In genomic region chr20:14232650-14233049, GRCh38 we compare ENCODE assay signal across 18 cellular contexts.
DNase-seq lines count a peak whose midpoint lies in the region; ATAC-seq and TF ChIP-seq lines count a peak whose summit lies in the region.
"Had no signal": no experiment of that assay in that cellular context is flagged by ENCODE, and none has a peak within 500 bp of the region (broad histone marks: within the 10 kb centered on the region; RNA-seq: fewer than 3 reads in every experiment).

No MANE protein-coding gene starts in this region.

- H3K4me3 ChIP-seq in OCI-LY3 (ENCODE audit: low read length): peak overlapping the region; percentile 36
- H3K4me3 ChIP-seq: hepatocyte had no signal

- 0 out of 2 replicates have a peak, but pooled peaks cover 3% of the 10 kb centered on the region for H3K9me3 ChIP-seq in OCI-LY3 (ENCODE audit: insufficient read depth, low read length)

- DNase-seq in mesenteric fat pad (ENCODE audit: low spot score) (no peak), islet precursor cell (no peak)
- no peak for DNase-seq in stimulated activated CD4-positive, alpha-beta T cell treated with anti-CD3 and anti-CD28 coated beads, Interleukin-4, amount 100 ng/mL, for 24 hours
- DNase-seq: activated CD8-positive, alpha-beta T cell treated with anti-CD3 and anti-CD28 coated beads, Interleukin-2, amount 10 ng/mL, durations not matched to agents 7 days and 5 days; CD4-positive, alpha-beta T cell; effector CD4-positive, alpha-beta T cell; Karpas-422; kidney; midbrain; NCI-H2171 treated with DMSO at 0.1 percent for 48 hours; NCI-H82 had no signal

- no peaks in the 10 kb centered on the region for H4K20me1 ChIP-seq in OCI-LY3 (ENCODE audit: insufficient read depth, low read length)

- H3K36me3 ChIP-seq in OCI-LY3 (replicated peaks; ENCODE audit: low read depth, low read length): peaks cover 3% of the 10 kb centered on the region

- no peaks in the 10 kb centered on the region for H3K79me2 ChIP-seq in OCI-LY3 (ENCODE audit: low read length)
- H3K79me2 ChIP-seq: hepatocyte had no signal

- peak overlapping the region; percentile 67 for H3K4me2 ChIP-seq in OCI-LY3 (ENCODE audit: low read length)
- H3K4me2 ChIP-seq: hepatocyte had no signal

- peaks cover 14% of the 10 kb centered on the region for H3K4me1 ChIP-seq in OCI-LY3 (ENCODE audit: low read length)

- H3K27ac ChIP-seq in OCI-LY3 (ENCODE audit: low read length): peak overlapping the region; percentile 91
- H3K27ac ChIP-seq: hepatocyte, VCaP had no signal

- H2AFZ ChIP-seq in OCI-LY3 (ENCODE audit: low read depth, low read length): peak overlapping the region; percentile 79
- H2AFZ ChIP-seq: hepatocyte had no signal

- peak overlapping the region; percentile 38; the same call in 1 of the 2 replicates for H3K9ac ChIP-seq in OCI-LY3 (ENCODE audit: low read length)

- ATAC-seq in GM18502 (IDR thresholded peaks at IDR 0.05; ENCODE audit: poor library complexity, unreplicated experiment) (peak; percentile 61), GM19452 (IDR thresholded peaks at IDR 0.05; ENCODE audit: unreplicated experiment) (peak; percentile 74), HG03064 (IDR thresholded peaks at IDR 0.05; ENCODE audit: low read depth, unreplicated experiment) (peak; percentile 67), HG03097 (IDR thresholded peaks at IDR 0.05; ENCODE audit: low FRiP score, unreplicated experiment) (no peak)
- ATAC-seq: activated CD8-positive, alpha-beta T cell treated with anti-CD3 and anti-CD28 coated beads, Interleukin-2, amount 10 ng/mL, durations not matched to agents 7 days and 5 days had no signal

- no peaks in the 10 kb centered on the region for H3K27me3 ChIP-seq in OCI-LY3 (ENCODE audit: low read depth, low read length)
- H3K27me3 ChIP-seq: hepatocyte had no signal

- TF ChIP-seq CTCF in OCI-LY3 (IDR thresholded peaks at IDR 0.05; ENCODE audit: low read depth, low read length): no peak
